Comparison of ENCODE assay signal across 21 cellular contexts in the genomic region with DNA sequence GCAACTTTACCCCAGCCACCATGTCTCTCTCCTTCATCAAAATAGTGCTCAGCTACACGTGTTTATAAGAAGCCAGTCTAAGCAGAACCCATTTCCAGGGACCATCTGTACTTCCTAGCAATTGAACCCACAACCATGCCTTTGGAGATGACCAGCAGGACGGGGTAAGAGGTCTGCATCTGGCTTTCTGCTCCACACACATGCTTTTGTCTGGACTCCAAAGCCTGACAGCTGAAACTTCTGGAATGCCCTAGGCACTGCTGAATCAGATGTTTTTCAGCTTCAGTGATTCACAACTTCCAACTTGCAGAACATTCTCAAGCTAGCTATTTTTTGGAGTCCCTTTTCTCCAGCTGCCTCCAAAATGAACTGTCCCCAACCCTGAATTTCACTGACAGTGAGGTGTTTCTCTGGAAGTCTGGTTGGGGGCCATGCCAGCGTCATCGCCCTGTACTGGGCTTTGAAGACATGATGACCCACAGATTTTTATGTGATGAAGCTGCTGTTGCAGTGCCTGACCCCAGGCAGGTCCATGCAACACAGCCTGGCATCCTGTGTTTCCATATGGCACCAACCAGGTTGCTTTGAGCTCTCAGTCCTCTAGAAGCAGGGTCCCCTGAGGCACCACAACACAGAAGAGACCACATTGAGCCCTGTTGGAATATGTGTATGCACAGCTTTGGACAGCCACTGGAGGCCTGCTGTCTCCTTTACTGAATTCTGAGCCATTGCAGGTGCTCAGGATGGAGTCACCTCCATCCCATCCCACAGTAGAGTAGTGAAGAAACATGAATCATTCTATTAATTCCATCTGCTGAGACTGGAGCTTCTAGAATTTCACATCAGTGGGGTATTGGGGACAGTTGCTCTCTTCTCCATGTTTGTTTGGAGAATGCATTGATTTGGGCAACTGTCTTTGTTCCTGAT.
DNase-seq lines count a peak whose midpoint lies in the region; ATAC-seq, FAIRE-seq and TF ChIP-seq lines count a peak whose summit lies in the region.
"Had no signal": no experiment of that assay in that cellular context is flagged by ENCODE, and none has a peak within 500 bp of the region (broad histone marks: within the 10 kb centered on the region; RNA-seq: fewer than 3 reads in every experiment).

No MANE protein-coding gene starts in this region.

- POLR2A ChIA-PET in T-cell (lab: Charles Lee), result no interaction called here
- POLR2A ChIA-PET in WTC11 (lab: Charles Lee), result no interaction called here

- WGBS in smooth muscle cell (ENCODE audit: low lambda C conversion rate), result 66% methylated on average over 4 of the region's 4 CpGs

- H3K27me3 ChIP-seq in smooth muscle cell (ENCODE audit: low read depth), result no peaks in the 10 kb centered on the region
- H3K27me3 ChIP-seq: adrenal gland, esophagus squamous epithelium, sigmoid colon had no signal

- H3K27ac Mint-ChIP-seq in effector memory CD8-positive, alpha-beta T cell, result no peak overlapping the region
- H3K27ac Mint-ChIP-seq in T-cell (no peak overlapping the region), WTC11 (no peak overlapping the region)
- H3K27ac Mint-ChIP-seq: activated CD4-positive, alpha-beta memory T cell treated with anti-CD3 and anti-CD28 coated beads, Interleukin-2, amount 10 ng/mL, durations not matched to agents 7 days and 5 days; activated T-cell treated with anti-CD3 and anti-CD28 coated beads, Interleukin-2, amount 50 U/mL, for 72 hours; CD4-positive, alpha-beta T cell had no signal

- H3K27me3 Mint-ChIP-seq in effector memory CD8-positive, alpha-beta T cell, result peaks cover 0 to 2% of the 10 kb centered on the region in 2 donors
- H3K27me3 Mint-ChIP-seq in T-cell (peaks cover 0 to 7% of the 10 kb centered on the region in 2 donors), WTC11 (ENCODE audit: low read depth) (no peaks in the 10 kb centered on the region)

- H3K4me1 Mint-ChIP-seq in effector memory CD8-positive, alpha-beta T cell (ENCODE audit: low read depth in 2 of 2), result no peaks in the 10 kb centered on the region
- no peaks in the 10 kb centered on the region for H3K4me1 Mint-ChIP-seq in T-cell
- peaks cover 16% of the 10 kb centered on the region for H3K4me1 Mint-ChIP-seq in WTC11
- H3K4me1 Mint-ChIP-seq: activated CD4-positive, alpha-beta memory T cell treated with anti-CD3 and anti-CD28 coated beads, Interleukin-2, amount 10 ng/mL, durations not matched to agents 7 days and 5 days had no signal

- H3F3A ChIP-seq in smooth muscle cell (ENCODE audit: low read depth), result peaks cover 25% of the 10 kb centered on the region

- no peaks in the 10 kb centered on the region for H3K9me3 ChIP-seq in smooth muscle cell (replicated peaks; ENCODE audit: low read depth)
- H3K9me3 ChIP-seq: adrenal gland had no signal

- H4K20me1 ChIP-seq in smooth muscle cell (ENCODE audit: low read depth), result no peaks in the 10 kb centered on the region

- peaks cover 0 to 5% of the 10 kb centered on the region in 2 donors for H3K9me3 Mint-ChIP-seq in effector memory CD8-positive, alpha-beta T cell
- H3K9me3 Mint-ChIP-seq in T-cell (peaks cover 0 to 19% (median 5%) of the 10 kb centered on the region in 3 donors), WTC11 (peaks cover 22% of the 10 kb centered on the region)
- H3K9me3 Mint-ChIP-seq: activated CD4-positive, alpha-beta memory T cell treated with anti-CD3 and anti-CD28 coated beads, Interleukin-2, amount 10 ng/mL, durations not matched to agents 7 days and 5 days had no signal

- peak overlapping the region; percentile 16 for H3K27ac ChIP-seq in smooth muscle cell (ENCODE audit: low read depth)
- H3K27ac ChIP-seq: adrenal gland, esophagus squamous epithelium, KMS-11, sigmoid colon had no signal

- H2AFZ ChIP-seq in smooth muscle cell (ENCODE audit: low read depth), result no peak overlapping the region

- TF ChIP-seq CTCF in fibroblast of pulmonary artery (IDR thresholded peaks at IDR 0.05; ENCODE audit: low read length, missing control alignments) (no peak), smooth muscle cell (IDR thresholded peaks at IDR 0.05; ENCODE audit: borderline replicate concordance, insufficient read depth, poor library complexity, severe bottlenecking) (no peak), WTC11 (IDR thresholded peaks at IDR 0.05) (no peak)

- no peak overlapping the region for H3K4me2 ChIP-seq in smooth muscle cell
- H3K4me2 ChIP-seq: KMS-11 had no signal

- peak; percentile 53 for FAIRE-seq in G401.6 (lab: Jason Lieb, UNC)

- H3K4me1 ChIP-seq in smooth muscle cell (ENCODE audit: low read depth), result peaks cover 3% of the 10 kb centered on the region
- H3K4me1 ChIP-seq: adrenal gland, sigmoid colon had no signal

- DNase-seq in amniotic epithelial cell (ENCODE audit: low read depth) (peak; percentile 59), fibroblast of pulmonary artery (ENCODE audit: low read depth) (peak; percentile 44), smooth muscle cell (lab: John Stamatoyannopoulos, UW; ENCODE audit: unreplicated experiment) (no peak), T-cell (no peak), WTC11 (ENCODE audit: low spot score) (no peak)
- no peak for DNase-seq in effector memory CD8-positive, alpha-beta T cell
- DNase-seq: activated CD4-positive, alpha-beta memory T cell treated with anti-CD3 and anti-CD28 coated beads, Interleukin-2, amount 10 ng/mL, durations not matched to agents 7 days and 5 days; activated T-cell treated with anti-CD3 and anti-CD28 coated beads, Interleukin-2, amount 50 U/mL, for 72 hours; adrenal gland; CD4-positive, alpha-beta T cell; cortex of kidney; esophagus squamous epithelium; mesendoderm; NCI-H146; NCI-H446; sigmoid colon; stimulated activated CD4-positive, alpha-beta T cell treated with anti-CD3 and anti-CD28 coated beads, Interleukin-4, amount 100 ng/mL, for 24 hours had no signal

- H3K4me3 ChIP-seq in fibroblast of pulmonary artery (replicated peaks; ENCODE audit: low read depth, low read length) (no peak overlapping the region), smooth muscle cell (no peak overlapping the region)
- H3K4me3 ChIP-seq: adrenal gland, esophagus squamous epithelium, sigmoid colon had no signal

- no peaks in the 10 kb centered on the region for H3K36me3 Mint-ChIP-seq in effector memory CD8-positive, alpha-beta T cell (ENCODE audit: insufficient read depth)
- no peaks in the 10 kb centered on the region for H3K36me3 Mint-ChIP-seq in T-cell
- 0 out of 2 replicates have a peak, but pooled peaks cover 3% of the 10 kb centered on the region for H3K36me3 Mint-ChIP-seq in WTC11

- H3K9ac ChIP-seq in smooth muscle cell (ENCODE audit: low read depth), result no peak overlapping the region
- H3K9ac ChIP-seq: KMS-11 had no signal

- H3K79me2 ChIP-seq in smooth muscle cell (ENCODE audit: low read depth), result no peaks in the 10 kb centered on the region

- CTCF ChIA-PET in T-cell (lab: Charles Lee), result no interaction called here
- CTCF ChIA-PET in WTC11 (lab: Charles Lee), result no interaction called here

- no peaks in the 10 kb centered on the region for H3K36me3 ChIP-seq in smooth muscle cell (ENCODE audit: low read depth)
- H3K36me3 ChIP-seq: adrenal gland, esophagus squamous epithelium, sigmoid colon had no signal

- ATAC-seq in effector memory CD8-positive, alpha-beta T cell (replicated peaks), result no peak
- ATAC-seq in T-cell (replicated peaks in 1 of 4) (no peak), WTC11 (no peak), HG02884 (IDR thresholded peaks at IDR 0.05; ENCODE audit: unreplicated experiment) (no peak)
- ATAC-seq: activated T-cell treated with anti-CD3 and anti-CD28 coated beads, Interleukin-2, amount 50 U/mL, for 72 hours had no signal

- H3K4me3 Mint-ChIP-seq in effector memory CD8-positive, alpha-beta T cell, result no peak overlapping the region
- H3K4me3 Mint-ChIP-seq in T-cell (no peak overlapping the region), WTC11 (no peak overlapping the region)
- H3K4me3 Mint-ChIP-seq: activated CD4-positive, alpha-beta memory T cell treated with anti-CD3 and anti-CD28 coated beads, Interleukin-2, amount 10 ng/mL, durations not matched to agents 7 days and 5 days; activated T-cell treated with anti-CD3 and anti-CD28 coated beads, Interleukin-2, amount 50 U/mL, for 72 hours; CD4-positive, alpha-beta T cell; neural crest cell had no signal

TF ChIP-seq in WTC11, 78 proteins besides CTCF, POLR2A, EP300 and RAD21 (continues in another document):
- TF ChIP-seq AR (CRISPR knock-in tag; IDR thresholded peaks at IDR 0.05), result no peak
- TF ChIP-seq, protein P1, sequence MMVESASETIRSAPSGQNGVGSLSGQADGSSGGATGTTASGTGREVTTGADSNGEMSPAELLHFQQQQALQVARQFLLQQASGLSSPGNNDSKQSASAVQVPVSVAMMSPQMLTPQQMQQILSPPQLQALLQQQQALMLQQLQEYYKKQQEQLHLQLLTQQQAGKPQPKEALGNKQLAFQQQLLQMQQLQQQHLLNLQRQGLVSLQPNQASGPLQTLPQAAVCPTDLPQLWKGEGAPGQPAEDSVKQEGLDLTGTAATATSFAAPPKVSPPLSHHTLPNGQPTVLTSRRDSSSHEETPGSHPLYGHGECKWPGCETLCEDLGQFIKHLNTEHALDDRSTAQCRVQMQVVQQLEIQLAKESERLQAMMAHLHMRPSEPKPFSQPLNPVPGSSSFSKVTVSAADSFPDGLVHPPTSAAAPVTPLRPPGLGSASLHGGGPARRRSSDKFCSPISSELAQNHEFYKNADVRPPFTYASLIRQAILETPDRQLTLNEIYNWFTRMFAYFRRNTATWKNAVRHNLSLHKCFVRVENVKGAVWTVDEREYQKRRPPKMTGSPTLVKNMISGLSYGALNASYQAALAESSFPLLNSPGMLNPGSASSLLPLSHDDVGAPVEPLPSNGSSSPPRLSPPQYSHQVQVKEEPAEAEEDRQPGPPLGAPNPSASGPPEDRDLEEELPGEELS (CRISPR knock-in tag; IDR thresholded peaks at IDR 0.05), result no peak
- no peak for TF ChIP-seq NR1H2 (CRISPR knock-in tag; IDR thresholded peaks at IDR 0.05)

Comparison
In these comparisons a context has a peak if more than half of its experiments do, and no peak if none do; other contexts are left out.
1. DNase-seq: peak in amniotic epithelial cell (single experiment) and fibroblast of pulmonary artery (single experiment); none in smooth muscle cell (single experiment), effector memory CD8-positive, alpha-beta T cell (0 of 3), T-cell (0 of 34) and WTC11 (single experiment).